In the genomic region with DNA sequence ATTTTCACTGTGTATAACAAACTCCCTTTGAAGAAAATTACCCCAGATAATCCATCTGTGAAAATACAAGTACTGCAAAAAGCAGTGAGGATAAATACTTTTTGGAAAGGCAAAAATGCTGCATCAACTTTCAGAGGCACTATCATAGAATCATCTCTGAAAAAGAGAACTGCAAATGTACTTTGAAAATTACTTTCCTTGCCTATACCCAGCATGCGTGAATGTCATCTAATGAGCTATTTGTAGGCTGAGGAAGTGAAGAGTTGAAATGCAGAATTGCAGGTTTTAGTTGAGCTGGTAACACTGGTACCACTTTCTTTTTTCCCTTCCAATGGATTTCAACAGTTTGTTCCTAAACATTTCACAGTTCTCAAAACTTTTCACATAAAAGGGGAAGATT, we compare ENCODE assay signal across 19 cellular contexts.
DNase-seq lines count a peak whose midpoint lies in the region; ATAC-seq and TF ChIP-seq lines count a peak whose summit lies in the region.
"Had no signal": no experiment of that assay in that cellular context is flagged by ENCODE, and none has a peak within 500 bp of the region (broad histone marks: within the 10 kb centered on the region; RNA-seq: fewer than 3 reads in every experiment).

No MANE protein-coding gene starts in this region.

- TF ChIP-seq CTCF in mammary epithelial cell (conservative IDR thresholded peaks at IDR 0.05 in 1 of 2, IDR thresholded peaks at IDR 0.05 in 1 of 2; ENCODE audit: extremely low read depth in 1 of 2, insufficient read depth in 1 of 2, low read depth in 1 of 2, low read length in 2 of 2) (no peak), breast epithelium (IDR thresholded peaks at IDR 0.05) (no peak), natural killer cell (IDR thresholded peaks at IDR 0.05) (no peak)

- H3K9me3 ChIP-seq in mammary epithelial cell (replicated peaks; ENCODE audit: insufficient read depth, low read length) (no peaks in the 10 kb centered on the region), breast epithelium (peaks cover 9 to 12% of the 10 kb centered on the region in 2 donors)
- H3K9me3 ChIP-seq: ascending aorta had no signal

- DNase-seq in mammary epithelial cell (no peak), breast epithelium (ENCODE audit: low spot score in 2 of 2) (no peak), natural killer cell (no peak), caudate nucleus (lab: John Stamatoyannopoulos, UW) (no peak), nucleus accumbens (lab: John Stamatoyannopoulos, UW) (no peak)
- DNase-seq: activated CD4-positive, alpha-beta T cell treated with anti-CD3 and anti-CD28 coated beads, Interleukin-2, amount 10 ng/mL, durations not matched to agents 7 days and 5 days; activated naive CD4-positive, alpha-beta T cell treated with anti-CD3 and anti-CD28 coated beads for 36 hours; activated T-cell treated with anti-CD3 and anti-CD28 coated beads for 4 hours; C1 segment of cervical spinal cord; DMS153; NCI-H1417 treated with DMSO at 0.1 percent for 48 hours; stimulated activated naive CD4-positive, alpha-beta T cell treated with Interleukin-2 at 50 U/mL for 16 hours; T1000; trophoblast cell had no signal

- ATAC-seq in GM21825 (IDR thresholded peaks at IDR 0.05; ENCODE audit: unreplicated experiment), result peak; percentile 51
- ATAC-seq in HG03442 (IDR thresholded peaks at IDR 0.05; ENCODE audit: unreplicated experiment), result peak; percentile 61
- ATAC-seq in natural killer cell, result no peak
- ATAC-seq in GM18520 (IDR thresholded peaks at IDR 0.05; ENCODE audit: unreplicated experiment), result no peak
- ATAC-seq: SK-N-SH treated with all-trans-retinoic acid at 6 μM for 48 hours had no signal

- no peaks in the 10 kb centered on the region for H4K20me1 ChIP-seq in mammary epithelial cell (ENCODE audit: insufficient read depth, low read length)

- H3K27me3 Mint-ChIP-seq in natural killer cell (ENCODE audit: low read depth in 2 of 2), result no peaks in the 10 kb centered on the region
- H3K27me3 Mint-ChIP-seq: activated CD4-positive, alpha-beta T cell treated with anti-CD3 and anti-CD28 coated beads, Interleukin-2, amount 10 ng/mL, durations not matched to agents 7 days and 5 days had no signal

- no peak for TF ChIP-seq POLR2A in breast epithelium (IDR thresholded peaks at IDR 0.05)

- TSS peak; percentile 42 for BruUV-seq in mammary epithelial cell (replicated peaks; lab: Mats Ljungman, UMichigan)

- dilution Hi-C loops in mammary epithelial cell (cut with HindIII; ENCODE audit: low sequenced_read_pairs), result no loop called here

- H3K27ac ChIP-seq in mammary epithelial cell (ENCODE audit: insufficient read depth, low read depth, low read length) (no peak overlapping the region), breast epithelium (no peak overlapping the region), caudate nucleus (ENCODE audit: low read depth, low read length) (no peak overlapping the region)
- H3K27ac ChIP-seq: ascending aorta had no signal

- WGBS in mammary epithelial cell (ENCODE audit: low coverage, missing lambda C conversion rate), result 100% methylated on average over 1 of the region's 1 CpG

- H3K9me3 Mint-ChIP-seq in natural killer cell, result no peaks in the 10 kb centered on the region

- in situ Hi-C loops in mammary epithelial cell (cut with MboI; ENCODE audit: low sequenced_read_pairs in 2 of 2), result no loop called here

- no peak overlapping the region for H2AFZ ChIP-seq in mammary epithelial cell (ENCODE audit: low read depth, low read length)

- no peak overlapping the region for H3K4me3 ChIP-seq in mammary epithelial cell (replicated peaks in 1 of 3; ENCODE audit: insufficient read depth in 1 of 3, low read depth in 2 of 3, low read length in 3 of 3)
- no peak overlapping the region for H3K4me3 ChIP-seq in breast epithelium
- H3K4me3 ChIP-seq: ascending aorta had no signal

- no peak overlapping the region for H3K4me2 ChIP-seq in mammary epithelial cell (ENCODE audit: insufficient read depth, low read depth, low read length)

- intact Hi-C loops in mammary epithelial cell (cut with micrococcal nuclease) (no loop called here), breast epithelium (cut with DNase I; ENCODE audit: low total_unique reads) (no loop called here), natural killer cell (cut with micrococcal nuclease) (no loop called here)

- H3K4me3 Mint-ChIP-seq in natural killer cell, result no peak overlapping the region
- H3K4me3 Mint-ChIP-seq: activated CD4-positive, alpha-beta T cell treated with anti-CD3 and anti-CD28 coated beads, Interleukin-2, amount 10 ng/mL, durations not matched to agents 7 days and 5 days; activated naive CD4-positive, alpha-beta T cell treated with anti-CD3 and anti-CD28 coated beads for 36 hours had no signal

- H3K36me3 Mint-ChIP-seq in natural killer cell, result no peaks in the 10 kb centered on the region

- H3K27me3 ChIP-seq in mammary epithelial cell (ENCODE audit: insufficient read depth, low read length), result no peaks in the 10 kb centered on the region
- H3K27me3 ChIP-seq in breast epithelium, result no peaks in the 10 kb centered on the region
- H3K27me3 ChIP-seq: ascending aorta had no signal

- no peaks in the 10 kb centered on the region for H3K36me3 ChIP-seq in mammary epithelial cell (ENCODE audit: insufficient read depth, low read length)
- peaks cover 6% of the 10 kb centered on the region for H3K36me3 ChIP-seq in breast epithelium

- no peak overlapping the region for H3K9ac ChIP-seq in mammary epithelial cell (ENCODE audit: insufficient read depth, low read length)

- no peaks in the 10 kb centered on the region for H3K79me2 ChIP-seq in mammary epithelial cell (ENCODE audit: insufficient read depth, low read length)

- CTCF ChIA-PET in mammary epithelial cell (lab: Charles Lee; ENCODE audit: low non-redundant PET), result no interaction called here

- no peak overlapping the region for H3K27ac Mint-ChIP-seq in natural killer cell
- H3K27ac Mint-ChIP-seq: activated CD4-positive, alpha-beta T cell treated with anti-CD3 and anti-CD28 coated beads, Interleukin-2, amount 10 ng/mL, durations not matched to agents 7 days and 5 days; activated naive CD4-positive, alpha-beta T cell treated with anti-CD3 and anti-CD28 coated beads for 36 hours had no signal

- H3K4me1 Mint-ChIP-seq in natural killer cell, result no peaks in the 10 kb centered on the region
- H3K4me1 Mint-ChIP-seq: activated CD4-positive, alpha-beta T cell treated with anti-CD3 and anti-CD28 coated beads, Interleukin-2, amount 10 ng/mL, durations not matched to agents 7 days and 5 days had no signal

- H3K4me1 ChIP-seq in mammary epithelial cell (ENCODE audit: insufficient read depth, low read length), result no peaks in the 10 kb centered on the region
- H3K4me1 ChIP-seq in breast epithelium, result no peaks in the 10 kb centered on the region
- H3K4me1 ChIP-seq: ascending aorta had no signal

Comparison
In these comparisons a context has a peak if more than half of its experiments do, and no peak if none do; other contexts are left out.
1. ATAC-seq: peak in GM21825 (single experiment) and HG03442 (single experiment); none in natural killer cell (0 of 3) and GM18520 (single experiment).